Comparison of ENCODE assay signal across 8 cellular contexts in the genomic region with DNA sequence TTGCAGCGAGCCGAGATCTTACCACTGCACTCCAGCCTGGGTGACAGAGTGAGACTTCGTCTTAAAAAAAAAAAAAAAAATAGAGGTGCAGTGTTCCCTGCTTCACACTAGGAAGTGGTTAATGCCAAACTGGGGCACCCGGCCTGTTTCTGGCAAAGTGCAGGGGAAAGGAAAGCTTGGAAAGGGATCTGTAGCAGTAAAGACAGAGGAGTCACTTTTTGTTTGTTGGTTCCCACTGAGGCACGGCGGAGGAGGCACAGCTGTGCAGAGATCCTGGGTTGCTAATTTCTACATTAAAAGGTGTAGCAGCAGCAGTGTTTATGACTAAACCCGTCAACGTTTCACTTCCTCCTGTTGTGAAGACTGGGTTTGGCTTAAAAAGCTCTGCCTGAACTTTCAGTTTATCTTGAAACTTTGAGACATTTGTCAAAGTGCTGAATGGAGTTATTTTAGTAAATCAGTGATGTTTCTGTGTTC.
DNase-seq lines count a peak whose midpoint lies in the region; ATAC-seq and TF ChIP-seq lines count a peak whose summit lies in the region.

No MANE protein-coding gene starts in this region.

- TF ChIP-seq CTCF in DOHH2 (IDR thresholded peaks at IDR 0.05; ENCODE audit: low read depth, low read length, poor library complexity, severe bottlenecking): no peak
- no peak for TF ChIP-seq CTCF in HL-60 (IDR thresholded peaks at IDR 0.05; ENCODE audit: insufficient read depth, low read length)

- H3K27me3 ChIP-seq in DOHH2 (ENCODE audit: control insufficient read depth, low read length) (no peaks in the 10 kb centered on the region), HL-60 (ENCODE audit: insufficient read depth, poor library complexity, severe bottlenecking) (no peaks in the 10 kb centered on the region)

- H3K79me2 ChIP-seq in DOHH2 (ENCODE audit: control insufficient read depth, low read length): peaks cover 28% of the 10 kb centered on the region

- H3K27ac ChIP-seq in DOHH2 (ENCODE audit: low read depth, low read length) (peak overlapping the region; percentile 92), HL-60 (replicated peaks) (no peak overlapping the region)

- no peaks in the 10 kb centered on the region for H3K9me2 ChIP-seq in DOHH2 (replicated peaks; ENCODE audit: control insufficient read depth, low read length)

- no peaks in the 10 kb centered on the region for H3K9me3 Mint-ChIP-seq in naive B cell

- no peak overlapping the region for H3K4me3 Mint-ChIP-seq in naive B cell

- H3K4me1 Mint-ChIP-seq in naive B cell: peaks cover 0 to 12% (median 0%) of the 10 kb centered on the region in 3 donors

- H3K9me3 ChIP-seq in DOHH2 (ENCODE audit: control insufficient read depth, insufficient read depth, low read length): no peaks in the 10 kb centered on the region

- H3K27ac Mint-ChIP-seq in naive B cell: peak overlapping the region in 3 of 6 donors; percentile 33 to 80 (median 39)

- peaks cover 58% of the 10 kb centered on the region for H3K4me1 ChIP-seq in DOHH2 (ENCODE audit: control insufficient read depth, low read length)

- no peaks in the 10 kb centered on the region for H3K27me3 Mint-ChIP-seq in naive B cell

- ATAC-seq in GM21423 (IDR thresholded peaks at IDR 0.05; ENCODE audit: unreplicated experiment) (peak; percentile 82), naive B cell (ENCODE audit: low read depth in 2 of 2) (peak; percentile 85 to 91)

- no peaks in the 10 kb centered on the region for H3K36me3 Mint-ChIP-seq in naive B cell

- H4K20me1 ChIP-seq in DOHH2 (ENCODE audit: control insufficient read depth, insufficient read depth, low read depth, low read length): no peaks in the 10 kb centered on the region

- peaks cover 10% of the 10 kb centered on the region for H3F3A ChIP-seq in DOHH2 (ENCODE audit: control insufficient read depth, insufficient read depth)

- H3K36me3 ChIP-seq in DOHH2 (ENCODE audit: control insufficient read depth, low read length): no peaks in the 10 kb centered on the region

- peak overlapping the region; percentile 72 for H3K4me3 ChIP-seq in DOHH2 (ENCODE audit: low read length)
- peak overlapping the region; percentile 15 for H3K4me3 ChIP-seq in HL-60 (replicated peaks; ENCODE audit: insufficient read depth, low read length)

- H3K4me2 ChIP-seq in DOHH2 (ENCODE audit: low read length): peak overlapping the region; percentile 95

- DNase-seq in HL-60 (ENCODE audit: low read depth in 1 of 2, low spot score in 1 of 2) (no peak), activated T-cell treated with anti-CD3 and anti-CD28 coated beads for 48 hours (ENCODE audit: low read depth) (peak; percentile 21), naive B cell (peak; percentile 60), cerebellum (ENCODE audit: low spot score) (no peak), dedifferentiated amniotic fluid mesenchymal stem cell (ENCODE audit: extremely low spot score) (no peak), NCI-H82 (lab: John Stamatoyannopoulos, UW) (no peak)

Comparison
In these comparisons a context has a peak if more than half of its experiments do, and no peak if none do; other contexts are left out.
1. DNase-seq: peak in activated T-cell treated with anti-CD3 and anti-CD28 coated beads for 48 hours (single experiment) and naive B cell (single experiment); none in HL-60 (0 of 2), cerebellum (single experiment), dedifferentiated amniotic fluid mesenchymal stem cell (single experiment) and NCI-H82 (single experiment).